In genomic region chr11:116860303-116860702, GRCh38 we compare ENCODE assay signal across 12 cellular contexts. TPM values are rescaled to one million over a fixed set of nuclear protein-coding genes. Genes with fewer than 3 reads are reported as not detected.
"Had no signal": no experiment of that assay in that cellular context is flagged by ENCODE, and none has a peak within 500 bp of the region (broad histone marks: within the 10 kb centered on the region; RNA-seq: fewer than 3 reads in every experiment).

No MANE protein-coding gene starts in this region.

- H3K27me3 Mint-ChIP-seq: IgD-negative memory B cell had no signal

- H3K27ac ChIP-seq: HL-60, KMS-11 had no signal

- H3K4me2 ChIP-seq: KMS-11 had no signal

- DNase-seq: GM23248, GOT3, H7, Karpas-422 had no signal

- H3K4me3 ChIP-seq: GM23248, HAP-1 had no signal

- H3K27ac Mint-ChIP-seq: IgD-negative memory B cell had no signal

- H3K9me3 ChIP-seq: HAP-1 had no signal

- H3K9ac ChIP-seq: GM23248, KMS-11 had no signal

- H3K9me3 Mint-ChIP-seq: IgD-negative memory B cell had no signal

- H2AFZ ChIP-seq: GM23248 had no signal

- ATAC-seq: HCT116, HepG2 had no signal

- FAIRE-seq: HepG2 had no signal

- H3K4me3 Mint-ChIP-seq: IgD-negative memory B cell had no signal

- H3K4me1 ChIP-seq: HAP-1 had no signal

RNA-seq across cellular contexts. Expression of gene APOA1, which starts 22.9 kb away (rescaled TPM):
- total RNA-seq: GM23248 had no signal
- polyA plus RNA-seq: IgD-negative memory B cell had no signal

RNA-seq across cellular contexts. Expression of gene APOC3, which starts 30.6 kb away (rescaled TPM):
- total RNA-seq: GM23248, H4, H7, HT1080 had no signal
- polyA plus RNA-seq: GM23248, IgD-negative memory B cell had no signal

RNA-seq across cellular contexts. Expression of gene APOA4, which starts 37.2 kb away (rescaled TPM):
- total RNA-seq: GM23248, H4, H7, HT1080 had no signal
- polyA plus RNA-seq: GM23248, IgD-negative memory B cell had no signal
